8 cellular contexts compared by ENCODE assay signal in the genomic region with DNA sequence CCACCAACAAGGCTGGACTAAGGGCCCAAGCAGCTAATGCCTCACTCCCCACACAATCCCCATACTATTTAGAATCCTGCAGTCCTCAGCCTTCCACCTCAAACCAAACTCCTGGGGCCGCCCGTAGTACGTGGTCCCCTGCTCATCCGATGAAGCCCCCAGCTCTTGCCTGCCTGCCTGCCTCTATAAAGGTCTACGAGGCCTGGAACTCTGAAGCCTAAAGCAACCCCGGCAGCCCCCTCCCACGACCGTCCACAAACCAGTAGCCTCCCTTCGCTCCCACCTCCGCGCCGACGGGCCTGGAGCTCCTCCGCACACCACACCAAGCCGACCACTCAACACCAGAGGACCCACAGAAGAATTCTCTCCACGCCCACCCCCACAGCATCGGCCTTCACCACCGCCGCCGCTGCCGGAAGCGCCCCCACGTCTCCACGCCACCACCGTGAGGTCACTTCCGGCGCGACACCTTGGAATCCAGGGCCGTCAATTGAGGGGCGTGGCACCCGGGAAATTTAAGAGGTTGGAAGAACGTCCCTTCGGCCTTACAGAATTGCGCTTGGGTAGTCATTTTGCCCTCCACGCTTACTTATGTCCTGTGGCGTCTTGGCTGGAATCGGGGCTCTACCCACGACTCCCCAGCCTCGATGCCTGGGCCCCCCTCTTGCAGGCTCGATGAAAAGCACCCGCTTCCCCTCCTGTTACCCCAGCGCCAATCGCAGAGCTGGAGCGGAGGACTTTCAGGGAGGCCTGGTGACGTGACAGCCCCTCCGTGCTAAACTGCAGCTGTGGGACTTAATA. TPM values are rescaled to one million over a fixed set of nuclear protein-coding genes. Genes with fewer than 3 reads are reported as not detected.
DNase-seq lines count a peak whose midpoint lies in the region; ATAC-seq and TF ChIP-seq lines count a peak whose summit lies in the region.

A gene with protein sequence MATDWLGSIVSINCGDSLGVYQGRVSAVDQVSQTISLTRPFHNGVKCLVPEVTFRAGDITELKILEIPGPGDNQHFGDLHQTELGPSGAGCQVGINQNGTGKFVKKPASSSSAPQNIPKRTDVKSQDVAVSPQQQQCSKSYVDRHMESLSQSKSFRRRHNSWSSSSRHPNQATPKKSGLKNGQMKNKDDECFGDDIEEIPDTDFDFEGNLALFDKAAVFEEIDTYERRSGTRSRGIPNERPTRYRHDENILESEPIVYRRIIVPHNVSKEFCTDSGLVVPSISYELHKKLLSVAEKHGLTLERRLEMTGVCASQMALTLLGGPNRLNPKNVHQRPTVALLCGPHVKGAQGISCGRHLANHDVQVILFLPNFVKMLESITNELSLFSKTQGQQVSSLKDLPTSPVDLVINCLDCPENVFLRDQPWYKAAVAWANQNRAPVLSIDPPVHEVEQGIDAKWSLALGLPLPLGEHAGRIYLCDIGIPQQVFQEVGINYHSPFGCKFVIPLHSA (minus strand): TSS at position 428 of the 801 bp plus-strand sequence. CDS start 20,900 bp downstream, outside the sequence.

- TF ChIP-seq CTCF in H9 (conservative IDR thresholded peaks at IDR 0.05) (no peak), SU-DHL-6 (IDR thresholded peaks at IDR 0.05; ENCODE audit: insufficient read depth, low read length, poor library complexity, severe bottlenecking) (no peak), ovary (IDR thresholded peaks at IDR 0.05) (no peak)

- H3K4me3 ChIP-seq in SU-DHL-6 (ENCODE audit: insufficient read depth, low read length, poor library complexity, severe bottlenecking) (peak within 1 kb of the TSS; percentile 93), ovary (peak within 1 kb of the TSS; percentile 73), thymus (ENCODE audit: low read length) (peak within 1 kb of the TSS; percentile 77)

- no peak within 1 kb of the TSS for H3T11ph ChIP-seq in H9 (ENCODE audit: low read length)

- peak within 1 kb of the TSS; percentile 82 for H3K4me2 ChIP-seq in H9 (ENCODE audit: insufficient read depth, insufficient read length, low read length)
- H3K4me2 ChIP-seq in SU-DHL-6 (ENCODE audit: low read depth, low read length, poor library complexity, severe bottlenecking), result peak within 1 kb of the TSS; percentile 77

- H3K9me3 ChIP-seq in H9 (ENCODE audit: control insufficient read depth, low read depth, low read length), result no peaks in the 10 kb centered on the region
- H3K9me3 ChIP-seq in SU-DHL-6 (ENCODE audit: insufficient read depth, low read length), result no peaks in the 10 kb centered on the region
- no peaks in the 10 kb centered on the region for H3K9me3 ChIP-seq in ovary
- no peaks in the 10 kb centered on the region for H3K9me3 ChIP-seq in thymus (ENCODE audit: control insufficient read depth)

- peaks cover 0 to 2% (median 0%) of the 10 kb centered on the region in 3 experiments; a peak in 2 of 7 replicates for H3K36me3 Mint-ChIP-seq in H9 (ENCODE audit: insufficient read depth in 1 of 3, low read depth in 3 of 3)
- peaks cover 4% of the 10 kb centered on the region for H3K36me3 Mint-ChIP-seq in activated naive CD8-positive, alpha-beta T cell treated with anti-CD3 and anti-CD28 coated beads, Interleukin-2, amount 10 ng/mL, durations not matched to agents 7 days and 5 days

- intact Hi-C loops in Right ventricle myocardium inferior (cut with DNase I), result loop anchor here (5.0 to 10.0 kb wide), 2 partner anchors 38 to 69 kb away; no protein-coding TSS in a partner anchor
- intact Hi-C loops in ovary (cut with DNase I), result no loop called here

- no peak within 1 kb of the TSS; the same call in 1 of the 2 replicates for H3K4ac ChIP-seq in H9 (ENCODE audit: low read depth, low read length)

- peaks cover 6% of the 10 kb centered on the region; the same call in 1 of the 2 replicates for H3F3A ChIP-seq in SU-DHL-6 (ENCODE audit: insufficient read depth)

- no peaks in the 10 kb centered on the region for H3K9me3 Mint-ChIP-seq in H9
- H3K9me3 Mint-ChIP-seq in activated naive CD8-positive, alpha-beta T cell treated with anti-CD3 and anti-CD28 coated beads, Interleukin-2, amount 10 ng/mL, durations not matched to agents 7 days and 5 days, result no peaks in the 10 kb centered on the region

- no peak within 1 kb of the TSS for H2BK15ac ChIP-seq in H9 (ENCODE audit: low read depth, low read length)

- no peak within 1 kb of the TSS for H3K23ac ChIP-seq in H9 (ENCODE audit: insufficient read length, low read depth, low read length)

- H3K4me1 ChIP-seq in H9 (ENCODE audit: insufficient read depth, low read length), result no peaks in the 10 kb centered on the region
- peaks cover 14% of the 10 kb centered on the region for H3K4me1 ChIP-seq in ovary (ENCODE audit: insufficient read depth)
- peaks cover 13% of the 10 kb centered on the region for H3K4me1 ChIP-seq in thymus (ENCODE audit: control insufficient read depth, insufficient read depth, low read length)

- H4K91ac ChIP-seq in H9 (ENCODE audit: insufficient read length, low read depth, low read length), result no peak within 1 kb of the TSS

- peaks cover 3% of the 10 kb centered on the region for H3K79me1 ChIP-seq in H9 (ENCODE audit: insufficient read depth, low read depth, low read length, poor library complexity, severe bottlenecking)

- H2BK12ac ChIP-seq in H9 (ENCODE audit: insufficient read length, low read depth, low read length), result no peak within 1 kb of the TSS

- H3K79me2 ChIP-seq in H9 (ENCODE audit: insufficient read depth, low read length) (peaks cover 18% of the 10 kb centered on the region; the same call in 1 of the 2 replicates), SU-DHL-6 (ENCODE audit: insufficient read depth, low read length) (peaks cover 47% of the 10 kb centered on the region)

- peak within 1 kb of the TSS; percentile 89 for H3K14ac ChIP-seq in H9 (ENCODE audit: insufficient read depth, low read length)

- no peak within 1 kb of the TSS for H2AK5ac ChIP-seq in H9 (ENCODE audit: insufficient read length, low read length)

- H4K20me1 ChIP-seq in H9 (ENCODE audit: control insufficient read depth, insufficient read depth, insufficient read length), result no peaks in the 10 kb centered on the region
- H4K20me1 ChIP-seq in SU-DHL-6 (ENCODE audit: low read depth, low read length), result no peaks in the 10 kb centered on the region

- peak within 1 kb of the TSS; percentile 98 to 100 (median 99) for H3K27ac Mint-ChIP-seq in H9
- peak within 1 kb of the TSS; percentile 100 for H3K27ac Mint-ChIP-seq in activated naive CD8-positive, alpha-beta T cell treated with anti-CD3 and anti-CD28 coated beads, Interleukin-2, amount 10 ng/mL, durations not matched to agents 7 days and 5 days

- H3K23me2 ChIP-seq in H9 (ENCODE audit: insufficient read length, low read depth, low read length, poor library complexity, severe bottlenecking), result peaks cover 10% of the 10 kb centered on the region

- H3K4me3 Mint-ChIP-seq in H9, result peak within 1 kb of the TSS; percentile 100
- peak within 1 kb of the TSS; percentile 100 for H3K4me3 Mint-ChIP-seq in activated naive CD8-positive, alpha-beta T cell treated with anti-CD3 and anti-CD28 coated beads, Interleukin-2, amount 10 ng/mL, durations not matched to agents 7 days and 5 days

- H3K9ac ChIP-seq in H9 (ENCODE audit: extremely low read depth, insufficient read length, low read length) (peak within 1 kb of the TSS; percentile 82), SU-DHL-6 (ENCODE audit: low read length) (peak within 1 kb of the TSS; percentile 88)

- peak within 1 kb of the TSS; percentile 71 for H2AFZ ChIP-seq in H9 (ENCODE audit: low read length)
- peak within 1 kb of the TSS; percentile 89 for H2AFZ ChIP-seq in SU-DHL-6 (ENCODE audit: low read depth, low read length, severe bottlenecking)

- H3K36me3 ChIP-seq in SU-DHL-6 (ENCODE audit: low read length), result no peaks in the 10 kb centered on the region
- no peaks in the 10 kb centered on the region for H3K36me3 ChIP-seq in ovary
- H3K36me3 ChIP-seq in thymus (ENCODE audit: control insufficient read depth, insufficient read depth), result no peaks in the 10 kb centered on the region

- no peak within 1 kb of the TSS for H4K5ac ChIP-seq in H9 (ENCODE audit: insufficient read length, low read depth, low read length)

- peak within 1 kb of the TSS; percentile 90 for H3K18ac ChIP-seq in H9 (ENCODE audit: insufficient read length, low read depth, low read length)

- no peak for TF ChIP-seq EP300 in ovary (IDR thresholded peaks at IDR 0.05)

- H2BK20ac ChIP-seq in H9 (ENCODE audit: low read depth, low read length, poor library complexity, severe bottlenecking), result no peak within 1 kb of the TSS

- H3K27me3 ChIP-seq in H9 (ENCODE audit: insufficient read depth, low read length), result no peaks in the 10 kb centered on the region
- no peaks in the 10 kb centered on the region for H3K27me3 ChIP-seq in SU-DHL-6 (ENCODE audit: low read length)
- no peaks in the 10 kb centered on the region for H3K27me3 ChIP-seq in ovary
- no peaks in the 10 kb centered on the region for H3K27me3 ChIP-seq in thymus (ENCODE audit: control insufficient read depth, insufficient read depth)

- peak; percentile 88 for ATAC-seq in activated naive CD8-positive, alpha-beta T cell treated with anti-CD3 and anti-CD28 coated beads, Interleukin-2, amount 10 ng/mL, durations not matched to agents 7 days and 5 days (ENCODE audit: low read depth)
- ATAC-seq in Right ventricle myocardium inferior, result peak; percentile 95

- peak; percentile 49 for TF ChIP-seq POLR2A in ovary (IDR thresholded peaks at IDR 0.05)

- peaks cover 7% of the 10 kb centered on the region for H3K27me3 Mint-ChIP-seq in H9 (ENCODE audit: low read depth)
- H3K27me3 Mint-ChIP-seq in activated naive CD8-positive, alpha-beta T cell treated with anti-CD3 and anti-CD28 coated beads, Interleukin-2, amount 10 ng/mL, durations not matched to agents 7 days and 5 days, result peaks cover 5% of the 10 kb centered on the region

- no peaks in the 10 kb centered on the region for H3K9me2 ChIP-seq in SU-DHL-6 (replicated peaks; ENCODE audit: insufficient read depth, low read length)

- WGBS in H9 (ENCODE audit: extremely low coverage, insufficient read length, low lambda C conversion rate), result no CpG with 5 or more reads among the region's 46 CpGs
- WGBS in ovary, 3 donors, result 0 to 1% (median 0%) methylated on average over 45 to 46 of the region's 46 CpGs
- under 1% methylated on average over 46 of the region's 46 CpGs for WGBS in thymus

- POLR2A ChIA-PET in activated naive CD8-positive, alpha-beta T cell treated with anti-CD3 and anti-CD28 coated beads, Interleukin-2, amount 10 ng/mL, durations not matched to agents 7 days and 5 days (lab: Charles Lee), result interaction anchor here (0.6 to 1.6 kb wide), 3 partner anchors 26 to 73 kb away, joined by 3 to 5 read pairs (median 3); a partner anchor contains a TSS

- H2BK5ac ChIP-seq in H9 (ENCODE audit: insufficient read length, low read length), result no peak within 1 kb of the TSS

- peak within 1 kb of the TSS; percentile 16 for H4K8ac ChIP-seq in H9 (replicated peaks; ENCODE audit: insufficient read length, low read depth, low read length)

- H3K56ac ChIP-seq in H9 (ENCODE audit: insufficient read length, low read depth, low read length), result no peak within 1 kb of the TSS

- H3K27ac ChIP-seq in H9 (ENCODE audit: insufficient read length, low read depth, low read length) (no peak within 1 kb of the TSS), SU-DHL-6 (ENCODE audit: low read depth, low read length) (no peak within 1 kb of the TSS), ovary (peak within 1 kb of the TSS; percentile 77 to 81), thymus (ENCODE audit: low read depth) (peak within 1 kb of the TSS; percentile 44)

- H2BK120ac ChIP-seq in H9 (ENCODE audit: low read depth, low read length, poor library complexity, severe bottlenecking), result no peak within 1 kb of the TSS

- DNase-seq in Daoy (ENCODE audit: low read depth), result peak; percentile 90
- peak; percentile 87 for DNase-seq in H9
- DNase-seq in NCI-H1048 (lab: John Stamatoyannopoulos, UW), result peak; percentile 65
- DNase-seq in activated naive CD8-positive, alpha-beta T cell treated with anti-CD3 and anti-CD28 coated beads, Interleukin-2, amount 10 ng/mL, durations not matched to agents 7 days and 5 days, result peak; percentile 89
- DNase-seq in Right ventricle myocardium inferior (ENCODE audit: missing footprints), result peak; percentile 93
- DNase-seq in ovary, result peak; percentile 83 to 91 (median 84)

- H3K4me1 Mint-ChIP-seq in H9, result peaks cover 9 to 14% of the 10 kb centered on the region in 2 experiments
- peaks cover 30% of the 10 kb centered on the region for H3K4me1 Mint-ChIP-seq in activated naive CD8-positive, alpha-beta T cell treated with anti-CD3 and anti-CD28 coated beads, Interleukin-2, amount 10 ng/mL, durations not matched to agents 7 days and 5 days

RNA-seq across cellular contexts. Expression of the gene that starts here (rescaled TPM):
- 4.0 and 5.3 TPM in 2 replicates for total RNA-seq in Daoy (2014; rRNA removed; shearing (Covaris generic))
- total RNA-seq in H9 (2021), result 56.6 and 60.5 TPM in 2 replicates
- 10 to 100 TPM; 46.7 to 47.0 TPM for total RNA-seq in activated naive CD8-positive, alpha-beta T cell treated with anti-CD3 and anti-CD28 coated beads, Interleukin-2, amount 10 ng/mL, durations not matched to agents 7 days and 5 days
- total RNA-seq in Right ventricle myocardium inferior, result 13.5 TPM
- total RNA-seq in ovary, result 10 to 100 TPM; 10.6 to 44.5 (median 36.3) TPM
- polyA plus RNA-seq in ovary, result 10 to 100 TPM; 15.5 to 34.2 TPM
- polyA plus RNA-seq in thymus, result 14.6 TPM

Comparison
In these comparisons a context has a peak if more than half of its experiments do, and no peak if none do; other contexts are left out.
1. H3K27ac ChIP-seq: peak in ovary (2 of 2) and thymus (single experiment); none in H9 (single experiment) and SU-DHL-6 (single experiment).
2. Peak in every context shown above with its lines, with median percentiles within 50 percentile points of each other: DNase-seq and H3K4me3 ChIP-seq.